Comparison of ENCODE assay signal across 8 cellular contexts in the genomic region with DNA sequence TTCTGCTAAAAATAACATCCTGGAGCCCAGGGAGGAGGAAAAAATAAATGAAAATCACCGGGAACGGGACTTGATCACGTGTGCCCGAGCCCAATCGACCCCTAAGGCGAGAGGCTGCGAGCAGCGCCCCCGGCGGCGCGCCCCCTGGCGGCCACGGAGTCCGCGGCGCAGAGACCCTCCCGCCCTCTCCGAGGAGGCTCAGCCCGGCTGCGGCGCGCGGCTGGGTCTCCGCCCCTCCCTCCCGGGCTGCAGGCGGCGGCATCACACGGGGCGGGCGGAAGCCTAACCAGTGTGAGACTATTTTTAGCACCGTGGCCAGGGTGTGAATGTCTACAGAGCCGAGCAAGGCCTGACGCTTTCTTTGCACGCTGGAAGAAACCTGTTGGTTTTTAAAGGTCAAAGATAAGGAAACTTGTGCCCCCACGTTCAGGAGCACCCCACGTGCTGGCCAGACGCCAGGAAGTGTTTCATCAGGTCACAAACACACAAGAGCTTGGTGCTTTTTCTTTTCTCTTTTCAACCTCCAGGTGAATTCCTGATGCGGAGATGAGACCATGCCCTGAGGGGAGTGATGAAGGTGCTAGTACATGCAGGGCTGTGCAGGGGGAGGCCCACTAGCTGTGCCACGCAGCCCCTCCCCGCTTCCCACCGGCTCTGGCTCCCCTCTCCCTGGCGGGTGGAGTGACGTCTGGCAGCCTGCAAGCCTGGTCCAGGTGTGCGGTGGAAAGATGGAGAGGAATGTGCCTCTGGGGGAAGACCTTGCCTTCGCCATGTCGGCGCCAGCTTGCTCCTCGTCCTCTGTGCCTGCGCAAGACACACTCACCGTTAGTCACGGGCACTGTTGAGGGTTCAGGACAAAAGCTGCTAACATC. TPM values are rescaled to one million over a fixed set of nuclear protein-coding genes. Genes with fewer than 3 reads are reported as not detected.
DNase-seq lines count a peak whose midpoint lies in the region; ATAC-seq, FAIRE-seq and TF ChIP-seq lines count a peak whose summit lies in the region.

No MANE protein-coding gene starts in this region.

- no peaks in the 10 kb centered on the region for H3K27me3 ChIP-seq in CD4-positive, CD25-positive, alpha-beta regulatory T cell (ENCODE audit: control insufficient read depth, insufficient read depth, low read length)
- peaks cover 5 to 25% of the 10 kb centered on the region in 2 experiments; a peak in 4 of 5 replicates for H3K27me3 ChIP-seq in HepG2 (ENCODE audit: control insufficient read depth in 1 of 2, insufficient read depth in 2 of 2, low read length in 2 of 2)

- H3K36me3 Mint-ChIP-seq in CD4-positive, CD25-positive, alpha-beta regulatory T cell: peaks cover 30% of the 10 kb centered on the region
- no peaks in the 10 kb centered on the region for H3K36me3 Mint-ChIP-seq in activated CD4-positive, alpha-beta T cell treated with anti-CD3 and anti-CD28 coated beads, Interleukin-2, amount 10 ng/mL, durations not matched to agents 7 days and 5 days (ENCODE audit: low read depth)

- peaks cover 28% of the 10 kb centered on the region for H3K4me1 ChIP-seq in CD4-positive, CD25-positive, alpha-beta regulatory T cell (ENCODE audit: control insufficient read depth, insufficient read depth, low read length, poor library complexity, severe bottlenecking)
- H3K4me1 ChIP-seq in HepG2 (ENCODE audit: insufficient read depth, low read length): peaks cover 29% of the 10 kb centered on the region

- H3K27ac ChIP-seq in CD4-positive, CD25-positive, alpha-beta regulatory T cell (ENCODE audit: insufficient read depth, low read length, poor library complexity, severe bottlenecking): peak overlapping the region; percentile 77
- H3K27ac ChIP-seq in HepG2 (ENCODE audit: extremely low read length, insufficient read depth, low read length): no peak overlapping the region

- CTCF ChIA-PET in activated CD4-positive, alpha-beta T cell treated with anti-CD3 and anti-CD28 coated beads, Interleukin-2, amount 10 ng/mL, durations not matched to agents 7 days and 5 days (lab: Charles Lee): interaction anchor here (0.7 to 5.3 kb wide), 17 partner anchors 10 to 222 kb away, joined by 3 to 32 read pairs (median 5); partner anchors contain the start of gene DNMT3A
- CTCF ChIA-PET in HepG2 (lab: Yijun Ruan, JAX; ENCODE audit: low intra/inter-chr PET ratio, low total read pairs): interaction anchor here (0.6 to 2.0 kb wide), 5 partner anchors 15 to 1481 kb away, joined by 3 to 15 read pairs (median 8); partner anchors contain the start of gene DNMT3A

- peak overlapping the region; percentile 76 to 85 (median 82) for H3K4me3 Mint-ChIP-seq in CD4-positive, CD25-positive, alpha-beta regulatory T cell
- peak overlapping the region; percentile 64 for H3K4me3 Mint-ChIP-seq in activated CD4-positive, alpha-beta T cell treated with anti-CD3 and anti-CD28 coated beads, Interleukin-2, amount 10 ng/mL, durations not matched to agents 7 days and 5 days

- no peaks in the 10 kb centered on the region for H4K20me1 ChIP-seq in HepG2 (ENCODE audit: insufficient read depth, low read length)

- TF ChIP-seq CTCF in HepG2 (CRISPR knock-in tag; IDR thresholded peaks at IDR 0.05): peak; percentile 89

- POLR2A ChIA-PET in activated CD4-positive, alpha-beta T cell treated with anti-CD3 and anti-CD28 coated beads, Interleukin-2, amount 10 ng/mL, durations not matched to agents 7 days and 5 days (lab: Charles Lee): no interaction called here
- POLR2A ChIA-PET in HepG2 (lab: Yijun Ruan, JAX): interaction anchor here (0.6 to 2.3 kb wide), 3 partner anchors 15 to 125 kb away, joined by 3 to 7 read pairs (median 4); no protein-coding TSS in a partner anchor

- no peaks in the 10 kb centered on the region for H3K36me3 ChIP-seq in CD4-positive, CD25-positive, alpha-beta regulatory T cell (ENCODE audit: control insufficient read depth, insufficient read depth, low read length)
- no peaks in the 10 kb centered on the region for H3K36me3 ChIP-seq in HepG2 (replicated peaks in 1 of 2; ENCODE audit: control insufficient read depth in 1 of 2, insufficient read depth in 2 of 2, low read length in 2 of 2)

- WGBS in HepG2 (ENCODE audit: low lambda C conversion rate): 28% methylated on average over 30 of the region's 52 CpGs

- peak overlapping the region; percentile 34 for H3K4me3 ChIP-seq in CD4-positive, CD25-positive, alpha-beta regulatory T cell (ENCODE audit: low read depth, low read length)
- H3K4me3 ChIP-seq in HepG2 (replicated peaks in 1 of 3; ENCODE audit: insufficient read depth in 1 of 3, low read depth in 2 of 3, low read length in 3 of 3): peak overlapping the region in 2 of 3 experiments; percentile 38 to 62; a peak in 4 of 6 replicates

- H3K9me3 ChIP-seq in CD4-positive, CD25-positive, alpha-beta regulatory T cell (ENCODE audit: control insufficient read depth in 2 of 2, low read length in 2 of 2): no peaks in the 10 kb centered on the region
- no peaks in the 10 kb centered on the region for H3K9me3 ChIP-seq in HepG2 (ENCODE audit: low read length)

- H3K9ac ChIP-seq in HepG2 (ENCODE audit: insufficient read depth, low read depth, low read length): no peak overlapping the region; the same call in 1 of the 2 replicates

- H3K4me1 Mint-ChIP-seq in CD4-positive, CD25-positive, alpha-beta regulatory T cell: peaks cover 0 to 38% (median 21%) of the 10 kb centered on the region in 4 donors
- peaks cover 42% of the 10 kb centered on the region for H3K4me1 Mint-ChIP-seq in activated CD4-positive, alpha-beta T cell treated with anti-CD3 and anti-CD28 coated beads, Interleukin-2, amount 10 ng/mL, durations not matched to agents 7 days and 5 days

- no peak for TF ChIP-seq EP300 in HepG2 (IDR thresholded peaks at IDR 0.05; ENCODE audit: low read depth in 2 of 2, low read length in 2 of 2)
- no peak for TF ChIP-seq EP300 in HepG2 (CRISPR knock-in tag; IDR thresholded peaks at IDR 0.05; ENCODE audit: borderline replicate concordance)

- H3K9me3 Mint-ChIP-seq in CD4-positive, CD25-positive, alpha-beta regulatory T cell: no peaks in the 10 kb centered on the region
- H3K9me3 Mint-ChIP-seq in activated CD4-positive, alpha-beta T cell treated with anti-CD3 and anti-CD28 coated beads, Interleukin-2, amount 10 ng/mL, durations not matched to agents 7 days and 5 days: no peaks in the 10 kb centered on the region

- ATAC-seq in CD4-positive, CD25-positive, alpha-beta regulatory T cell (ENCODE audit: low read depth in 2 of 2): peak; percentile 100
- ATAC-seq in GM19395 (IDR thresholded peaks at IDR 0.05; ENCODE audit: unreplicated experiment): peak; percentile 91
- peak; percentile 91 for ATAC-seq in HG03521 (IDR thresholded peaks at IDR 0.05; ENCODE audit: unreplicated experiment)
- peak; percentile 93 for ATAC-seq in HepG2

- no peak for TF ChIP-seq POLR2A in HepG2 (IDR thresholded peaks at IDR 0.05; ENCODE audit: insufficient read depth in 1 of 2, low read depth in 2 of 2, low read length in 2 of 2)

- in situ Hi-C loops in HepG2 (cut with HindIII; ENCODE audit: extremely low pct_ligation_motif_present, low pct_unique_long_range_greater_than_20kb): no loop called here

- peak overlapping the region; percentile 79 for H3K4me2 ChIP-seq in HepG2 (ENCODE audit: low read depth, low read length)

- H2AFZ ChIP-seq in HepG2 (ENCODE audit: low read length): no peak overlapping the region

- no peaks in the 10 kb centered on the region for H3K79me2 ChIP-seq in HepG2 (ENCODE audit: insufficient read depth, low read length)

- intact Hi-C loops in HepG2 (cut with micrococcal nuclease; ENCODE audit: unreplicated experiment): loop anchor here (1.0 to 2.0 kb wide), 4 partner anchors 14 to 146 kb away; no protein-coding TSS in a partner anchor

- peak; percentile 74 for FAIRE-seq in HepG2 (lab: Jason Lieb, UNC)

- BruUV-seq in HepG2 (replicated peaks; lab: Mats Ljungman, UMichigan): no TSS peak

- H3K27ac Mint-ChIP-seq in CD4-positive, CD25-positive, alpha-beta regulatory T cell: peak overlapping the region; percentile 93 to 98 (median 97)
- H3K27ac Mint-ChIP-seq in activated CD4-positive, alpha-beta T cell treated with anti-CD3 and anti-CD28 coated beads, Interleukin-2, amount 10 ng/mL, durations not matched to agents 7 days and 5 days: peak overlapping the region; percentile 98

- DNase-seq in CD4-positive, CD25-positive, alpha-beta regulatory T cell: peak; percentile 83 to 96 (median 92)
- DNase-seq in NCI-H526 (lab: John Stamatoyannopoulos, UW) (peak; percentile 78 to 95), dedifferentiated amniotic fluid mesenchymal stem cell (ENCODE audit: extremely low spot score) (peak; percentile 58), HepG2 (ENCODE audit: low spot score) (peak; percentile 72)
- peak; percentile 94 for DNase-seq in activated CD4-positive, alpha-beta T cell treated with anti-CD3 and anti-CD28 coated beads, Interleukin-2, amount 10 ng/mL, durations not matched to agents 7 days and 5 days
- peak; percentile 92 for DNase-seq in stimulated activated CD4-positive, alpha-beta T cell treated with anti-CD3 and anti-CD28 coated beads, Interleukin-4, amount 100 ng/mL, for 24 hours

- TF ChIP-seq RAD21 in HepG2 (CRISPR knock-in tag; IDR thresholded peaks at IDR 0.05): peak; percentile 91

- H3K27me3 Mint-ChIP-seq in CD4-positive, CD25-positive, alpha-beta regulatory T cell: no peaks in the 10 kb centered on the region
- no peaks in the 10 kb centered on the region for H3K27me3 Mint-ChIP-seq in activated CD4-positive, alpha-beta T cell treated with anti-CD3 and anti-CD28 coated beads, Interleukin-2, amount 10 ng/mL, durations not matched to agents 7 days and 5 days

RNA-seq across cellular contexts. Expression of gene DNMT3A, which starts 35.3 kb away (rescaled TPM):
- total RNA-seq in CD4-positive, CD25-positive, alpha-beta regulatory T cell: 81.0 TPM
- 10 to 100 TPM in 3 of 4 donors, 1 to 10 TPM in 1; 8.1 to 14.4 (median 11.9) TPM for polyA plus RNA-seq in CD4-positive, CD25-positive, alpha-beta regulatory T cell
- 10 to 100 TPM; 55.9 to 62.3 TPM for total RNA-seq in activated CD4-positive, alpha-beta T cell treated with anti-CD3 and anti-CD28 coated beads, Interleukin-2, amount 10 ng/mL, durations not matched to agents 7 days and 5 days
- total RNA-seq in HepG2 (2016; rRNA removed; fragmentation: Illumina TruSeq; extraction: Trizol): 29.1 and 39.4 TPM in 2 replicates
- 5.8 and 6.2 TPM in 2 replicates for total RNA-seq in HepG2 (2016; cell fraction: cytosol; rRNA removed; fragmentation: Illumina TruSeq; extraction: Trizol; ENCODE audit: low read depth)
- total RNA-seq in HepG2 (2016; cell fraction: insoluble cytoplasmic fraction; rRNA removed; fragmentation: Illumina TruSeq; extraction: Trizol): 31.7 and 35.2 TPM in 2 replicates
- total RNA-seq in HepG2 (2016; cell fraction: membrane; rRNA removed; fragmentation: Illumina TruSeq; extraction: Trizol): 15.9 and 18.0 TPM in 2 replicates
- total RNA-seq in HepG2 (2016; cell fraction: nucleus; rRNA removed; fragmentation: Illumina TruSeq; extraction: Trizol): 35.9 and 36.0 TPM in 2 replicates
- polyA plus RNA-seq in HepG2 (2011; rRNA removed): 14.7 and 16.4 TPM in 2 replicates
- polyA plus RNA-seq in HepG2 (2011; cell fraction: cytosol; rRNA removed): 10.1 and 10.9 TPM in 2 replicates
- polyA plus RNA-seq in HepG2 (2011; cell fraction: nucleus; rRNA removed): 45.7 and 53.5 TPM in 2 replicates
- 25.9 and 28.5 TPM in 2 replicates for polyA plus RNA-seq in HepG2 (2012)
- polyA plus RNA-seq in HepG2 (2016; cell fraction: cytosol; fragmentation: Illumina TruSeq; extraction: Trizol; ENCODE audit: low read depth): 4.3 and 5.0 TPM in 2 replicates
- 43.9 and 48.4 TPM in 2 replicates for polyA plus RNA-seq in HepG2 (2016; cell fraction: insoluble cytoplasmic fraction; fragmentation: Illumina TruSeq; extraction: Trizol; ENCODE audit: low read depth)
- 10.6 and 11.7 TPM in 2 replicates for polyA plus RNA-seq in HepG2 (2016; cell fraction: membrane; fragmentation: Illumina TruSeq; extraction: Trizol; ENCODE audit: low read depth)
- polyA plus RNA-seq in HepG2 (2016; cell fraction: nucleus; fragmentation: Illumina TruSeq; extraction: Trizol; ENCODE audit: insufficient read depth, low read depth): 105 and 111 TPM in 2 replicates
- 11.0 and 59.1 TPM in 2 replicates for polyA minus RNA-seq in HepG2 (2011; rRNA and poly(A)+ RNA removed; ENCODE audit: low replicate concordance)
- 17.0 and 17.9 TPM in 2 replicates for polyA minus RNA-seq in HepG2 (2011; cell fraction: cytosol; rRNA and poly(A)+ RNA removed)
- polyA minus RNA-seq in HepG2 (2011; cell fraction: nucleus; rRNA and poly(A)+ RNA removed): 33.1 and 38.8 TPM in 2 replicates
